ENCODE assay signal across 10 cellular contexts in genomic region chr2:128381001-128381938, GRCh38.
DNase-seq lines count a peak whose midpoint lies in the region; ATAC-seq and TF ChIP-seq lines count a peak whose summit lies in the region.
"Had no signal": no experiment of that assay in that cellular context is flagged by ENCODE, and none has a peak within 500 bp of the region (broad histone marks: within the 10 kb centered on the region; RNA-seq: fewer than 3 reads in every experiment).

No MANE protein-coding gene starts in this region.

- no peak for TF ChIP-seq CTCF in testis (IDR thresholded peaks at IDR 0.05)

- no peak for ATAC-seq in HG02981 (IDR thresholded peaks at IDR 0.05; ENCODE audit: unreplicated experiment)

- intact Hi-C loops in testis (cut with DNase I; ENCODE audit: low total_unique reads): no loop called here
- intact Hi-C loops in activated T-helper 1 cell treated with anti-CD3 and anti-CD28 coated beads, Interleukin-12 subunit alpha, Interleukin-12 subunit beta, Interleukin-2, Interleukin-4 antibody, amounts not matched to agents 30 ng/mL and 10 ng/mL and 1 ng/mL, durations not matched to agents 14 hours and 24 hours and 36 hours (cut with micrococcal nuclease): no loop called here

- 53 to 84% methylated on average over 11 to 18 of the region's 18 CpGs for WGBS in testis, 2 donors

- no peak for TF ChIP-seq POLR2A in testis (IDR thresholded peaks at IDR 0.05)

- H3K27ac Mint-ChIP-seq in activated T-helper 1 cell treated with anti-CD3 and anti-CD28 coated beads, Interleukin-12 subunit alpha, Interleukin-12 subunit beta, Interleukin-2, Interleukin-4 antibody, amounts not matched to agents 30 ng/mL and 10 ng/mL and 1 ng/mL, durations not matched to agents 14 hours and 24 hours and 36 hours: no peak overlapping the region
- H3K27ac Mint-ChIP-seq: dendritic cell treated with granulocyte-macrophage colony-stimulating factor and Interleukin-4, amounts not matched to agents 40 ng/mL and 50 ng/mL, for 4 days had no signal

- H3K9me3 Mint-ChIP-seq in activated T-helper 1 cell treated with anti-CD3 and anti-CD28 coated beads, Interleukin-12 subunit alpha, Interleukin-12 subunit beta, Interleukin-2, Interleukin-4 antibody, amounts not matched to agents 30 ng/mL and 10 ng/mL and 1 ng/mL, durations not matched to agents 14 hours and 24 hours and 36 hours: no peaks in the 10 kb centered on the region
- H3K9me3 Mint-ChIP-seq: dendritic cell treated with granulocyte-macrophage colony-stimulating factor and Interleukin-4, amounts not matched to agents 40 ng/mL and 50 ng/mL, for 4 days had no signal

- H3K4me3 ChIP-seq in testis: no peak overlapping the region

- no peaks in the 10 kb centered on the region for H3K27me3 ChIP-seq in testis

- H3K27ac ChIP-seq in testis: peak overlapping the region; percentile 46 to 61

- no peaks in the 10 kb centered on the region for H3K36me3 Mint-ChIP-seq in activated T-helper 1 cell treated with anti-CD3 and anti-CD28 coated beads, Interleukin-12 subunit alpha, Interleukin-12 subunit beta, Interleukin-2, Interleukin-4 antibody, amounts not matched to agents 30 ng/mL and 10 ng/mL and 1 ng/mL, durations not matched to agents 14 hours and 24 hours and 36 hours (ENCODE audit: low read depth)

- no peaks in the 10 kb centered on the region for H3K9me3 ChIP-seq in testis

- peaks cover 52% of the 10 kb centered on the region for H3K4me1 ChIP-seq in testis

- H3K4me3 Mint-ChIP-seq in activated T-helper 1 cell treated with anti-CD3 and anti-CD28 coated beads, Interleukin-12 subunit alpha, Interleukin-12 subunit beta, Interleukin-2, Interleukin-4 antibody, amounts not matched to agents 30 ng/mL and 10 ng/mL and 1 ng/mL, durations not matched to agents 14 hours and 24 hours and 36 hours: no peak overlapping the region
- H3K4me3 Mint-ChIP-seq: dendritic cell treated with granulocyte-macrophage colony-stimulating factor and Interleukin-4, amounts not matched to agents 40 ng/mL and 50 ng/mL, for 4 days had no signal

- H3K4me1 Mint-ChIP-seq in activated T-helper 1 cell treated with anti-CD3 and anti-CD28 coated beads, Interleukin-12 subunit alpha, Interleukin-12 subunit beta, Interleukin-2, Interleukin-4 antibody, amounts not matched to agents 30 ng/mL and 10 ng/mL and 1 ng/mL, durations not matched to agents 14 hours and 24 hours and 36 hours (ENCODE audit: low read depth): no peaks in the 10 kb centered on the region

- no peaks in the 10 kb centered on the region for H3K27me3 Mint-ChIP-seq in activated T-helper 1 cell treated with anti-CD3 and anti-CD28 coated beads, Interleukin-12 subunit alpha, Interleukin-12 subunit beta, Interleukin-2, Interleukin-4 antibody, amounts not matched to agents 30 ng/mL and 10 ng/mL and 1 ng/mL, durations not matched to agents 14 hours and 24 hours and 36 hours (ENCODE audit: insufficient read depth)

- DNase-seq in NCI-H510A treated with DMSO at 0.1 percent for 48 hours (lab: John Stamatoyannopoulos, UW) (peak; percentile 69), NCI-H510A (lab: John Stamatoyannopoulos, UW) (no peak), NCI-H524 (lab: John Stamatoyannopoulos, UW) (peak; percentile 82 to 93), iPS-NIHi11 (ENCODE audit: low spot score) (peak; percentile 55), testis (peak; percentile 34), mucosa of gallbladder (ENCODE audit: low spot score) (no peak)
- no peak for DNase-seq in activated T-helper 1 cell treated with anti-CD3 and anti-CD28 coated beads, Interleukin-12 subunit alpha, Interleukin-12 subunit beta, Interleukin-2, Interleukin-4 antibody, amounts not matched to agents 30 ng/mL and 10 ng/mL and 1 ng/mL, durations not matched to agents 14 hours and 24 hours and 36 hours (ENCODE audit: low spot score)
- DNase-seq: activated CD4-positive, alpha-beta T cell treated with anti-CD3 and anti-CD28 coated beads for 1 hour had no signal

- H3K36me3 ChIP-seq in testis (ENCODE audit: low read depth, missing control alignments): no peaks in the 10 kb centered on the region

Comparison
In these comparisons a context has a peak if more than half of its experiments do, and no peak if none do; other contexts are left out.
1. DNase-seq: peak in NCI-H510A treated with DMSO at 0.1 percent for 48 hours (single experiment), NCI-H524 (2 of 2), iPS-NIHi11 (single experiment) and testis (single experiment); none in NCI-H510A (single experiment), mucosa of gallbladder (single experiment) and activated T-helper 1 cell treated with anti-CD3 and anti-CD28 coated beads, Interleukin-12 subunit alpha, Interleukin-12 subunit beta, Interleukin-2, Interleukin-4 antibody, amounts not matched to agents 30 ng/mL and 10 ng/mL and 1 ng/mL, durations not matched to agents 14 hours and 24 hours and 36 hours (single experiment).